ENCODE assay signal across 8 cellular contexts in genomic region chr2:113198048-113198789, GRCh38. TPM values are rescaled to one million over a fixed set of nuclear protein-coding genes. Genes with fewer than 3 reads are reported as not detected.
A peak's percentile ranks its signal among the peaks of the same experiment; 100 is the strongest.
DNase-seq lines count a peak whose midpoint lies in the region; ATAC-seq and TF ChIP-seq lines count a peak whose summit lies in the region.

No MANE protein-coding gene starts in this region.

- no peak for ATAC-seq in GM18870 (IDR thresholded peaks at IDR 0.05; ENCODE audit: unreplicated experiment)
- ATAC-seq in GM18517 (IDR thresholded peaks at IDR 0.05; ENCODE audit: unreplicated experiment), result no peak
- no peak for ATAC-seq in HG03442 (IDR thresholded peaks at IDR 0.05; ENCODE audit: unreplicated experiment)

- H3K27ac Mint-ChIP-seq in IgD-negative memory B cell, result peak overlapping the region in 2 of 3 donors; percentile 82 to 83

- intact Hi-C loops in esophagus muscularis mucosa (cut with DNase I), result no loop called here

- DNase-seq in AG04450 (ENCODE audit: low read depth, low spot score) (no peak), esophagus muscularis mucosa (ENCODE audit: extremely low spot score) (no peak), RPMI8226 (no peak)

- POLR2A ChIA-PET in AG04450 (lab: Yijun Ruan, JAX), result interaction anchor here (0.8 kb wide), 1 partner anchor 59 kb away, joined by 3 read pairs; no protein-coding TSS in a partner anchor

- H3K4me1 Mint-ChIP-seq in IgD-negative memory B cell, result peaks cover 1 to 11% (median 5%) of the 10 kb centered on the region in 3 donors

- 78% methylated on average over 23 of the region's 32 CpGs for WGBS in esophagus muscularis mucosa

- peaks cover 20% of the 10 kb centered on the region for H3K27me3 ChIP-seq in AG04450 (ENCODE audit: control insufficient read depth, insufficient read depth, low read length)
- no peaks in the 10 kb centered on the region for H3K27me3 ChIP-seq in esophagus muscularis mucosa
- peaks cover 10% of the 10 kb centered on the region for H3K27me3 ChIP-seq in neuron (ENCODE audit: insufficient read depth, low read length)

- peaks cover 3% of the 10 kb centered on the region for H3K36me3 Mint-ChIP-seq in IgD-negative memory B cell

- no peak overlapping the region for H3K27ac ChIP-seq in AG04450 (ENCODE audit: low read depth, low read length)
- H3K27ac ChIP-seq in esophagus muscularis mucosa (replicated peaks in 1 of 4), result peak overlapping the region; percentile 73 to 78 (median 75)

- H3K9me3 ChIP-seq in AG04450 (ENCODE audit: control insufficient read depth, insufficient read depth, low read length) (no peaks in the 10 kb centered on the region; the same call in 1 of the 2 replicates), esophagus muscularis mucosa (no peaks in the 10 kb centered on the region), neuron (ENCODE audit: low read length) (no peaks in the 10 kb centered on the region)

- CTCF ChIA-PET in AG04450 (lab: Charles Lee), result interaction anchor here (0.6 to 12.1 kb wide), 37 partner anchors 8 to 716 kb away, joined by 3 to 200 read pairs (median 5); no protein-coding TSS in a partner anchor

- H3K27me3 Mint-ChIP-seq in IgD-negative memory B cell, result no peaks in the 10 kb centered on the region

- H3K4me3 ChIP-seq in AG04450 (ENCODE audit: low read depth, low read length) (peak overlapping the region; percentile 71), esophagus muscularis mucosa (peak overlapping the region; percentile 67 to 86 (median 80)), neuron (ENCODE audit: low read length) (peak overlapping the region; percentile 64)

- H3K9me3 Mint-ChIP-seq in IgD-negative memory B cell, result no peaks in the 10 kb centered on the region

- H3K36me3 ChIP-seq in esophagus muscularis mucosa (no peaks in the 10 kb centered on the region), neuron (ENCODE audit: insufficient read depth, low read length) (no peaks in the 10 kb centered on the region)

- H2AFZ ChIP-seq in neuron (ENCODE audit: low read depth, low read length), result peak overlapping the region; percentile 100

- no peak for TF ChIP-seq POLR2A in esophagus muscularis mucosa (IDR thresholded peaks at IDR 0.05; ENCODE audit: low read depth)

- peak overlapping the region in 3 of 4 donors; percentile 25 to 60 (median 39) for H3K4me3 Mint-ChIP-seq in IgD-negative memory B cell

- no peak for TF ChIP-seq CTCF in AG04450 (IDR thresholded peaks at IDR 0.05; ENCODE audit: low read depth, low read length)
- no peak for TF ChIP-seq CTCF in esophagus muscularis mucosa (IDR thresholded peaks at IDR 0.05)

- H3K4me1 ChIP-seq in esophagus muscularis mucosa (peaks cover 7 to 21% (median 20%) of the 10 kb centered on the region in 4 donors), neuron (ENCODE audit: insufficient read depth, low read length) (peaks cover 12% of the 10 kb centered on the region)

- no peak for TF ChIP-seq EP300 in esophagus muscularis mucosa (IDR thresholded peaks at IDR 0.05)

RNA-seq across cellular contexts. Expression of gene PSD4, which starts 24.4 kb away (rescaled TPM):
- polyA plus RNA-seq in AG04450 (2011; rRNA removed) (0.32 and 0.37 TPM in 2 replicates), IgD-negative memory B cell (36.4 TPM)
- 0.17 and 0.32 TPM in 2 replicates for polyA minus RNA-seq in AG04450 (2011; rRNA and poly(A)+ RNA removed)
- total RNA-seq in esophagus muscularis mucosa, result 1 to 10 TPM; 3.1 to 4.6 (median 3.6) TPM

Comparison
In these comparisons a context has a peak if more than half of its experiments do, and no peak if none do; other contexts are left out.
1. RNA of gene PSD4, which starts 24.4 kb away (polyA plus RNA-seq): 36.4 TPM in IgD-negative memory B cell (single experiment); 0.32 to 0.37 TPM in AG04450; every median in the first group is over 10 times any median in the second.
2. Peak in every context shown above with its lines, with median percentiles within 50 percentile points of each other: H3K4me3 ChIP-seq.